In the genomic region with DNA sequence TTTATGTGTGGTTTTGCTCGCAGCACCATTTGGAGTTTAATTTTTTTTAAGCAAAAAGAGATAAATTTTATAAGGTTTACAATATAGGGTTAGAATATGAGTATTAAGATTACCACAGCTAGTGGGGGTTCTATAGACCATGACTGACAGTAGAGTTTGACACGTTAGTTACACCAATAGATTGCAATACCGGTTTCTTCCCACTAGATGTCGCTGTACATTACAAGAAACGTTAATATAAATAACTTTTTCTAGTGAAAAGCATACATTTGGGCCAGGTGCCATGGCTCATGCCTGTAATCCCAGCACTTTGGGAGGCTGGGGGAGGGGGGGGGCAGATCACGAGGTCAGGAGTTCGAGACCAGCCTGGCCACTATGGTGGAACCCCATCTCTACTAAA, we compare ENCODE assay signal across 8 cellular contexts.
DNase-seq lines count a peak whose midpoint lies in the region; ATAC-seq and TF ChIP-seq lines count a peak whose summit lies in the region.

No MANE protein-coding gene starts in this region.

- DNase-seq in AG09319 (ENCODE audit: extremely low read depth, low read depth) (no peak), NCI-H460 (ENCODE audit: extremely low read depth, low read depth) (peak; percentile 16), fibroblast of mammary gland (ENCODE audit: low read depth) (peak; percentile 22), GM19240 (ENCODE audit: insufficient read length, low spot score) (no peak)
- DNase-seq in stimulated activated CD4-positive, alpha-beta T cell treated with anti-CD3 and anti-CD28 coated beads, Interleukin-12 subunit alpha, Interleukin-12 subunit beta, amount 100 ng/mL, for 4 hours = no peak
- no peak for DNase-seq in activated CD4-positive, alpha-beta T cell treated with anti-CD3 and anti-CD28 coated beads for 4 hours

- H3K4me3 ChIP-seq in fibroblast of mammary gland (ENCODE audit: control insufficient read depth, low read depth, low read length) = no peak overlapping the region

- ATAC-seq in GM18511 (IDR thresholded peaks at IDR 0.05; ENCODE audit: unreplicated experiment) = peak; percentile 55
- ATAC-seq in HG02623 (IDR thresholded peaks at IDR 0.05; ENCODE audit: unreplicated experiment) = no peak

- TF ChIP-seq CTCF in AG09319 (IDR thresholded peaks at IDR 0.05; ENCODE audit: low read depth, low read length) (peak; percentile 29), fibroblast of mammary gland (conservative IDR thresholded peaks at IDR 0.05; ENCODE audit: control insufficient read depth, insufficient read depth, low read depth, low read length) (peak; percentile 47)

Comparison
In these comparisons a context has a peak if more than half of its experiments do, and no peak if none do; other contexts are left out.
1. DNase-seq: peak in NCI-H460 (single experiment) and fibroblast of mammary gland (single experiment); none in AG09319 (single experiment), GM19240 (single experiment), stimulated activated CD4-positive, alpha-beta T cell treated with anti-CD3 and anti-CD28 coated beads, Interleukin-12 subunit alpha, Interleukin-12 subunit beta, amount 100 ng/mL, for 4 hours (single experiment) and activated CD4-positive, alpha-beta T cell treated with anti-CD3 and anti-CD28 coated beads for 4 hours (0 of 2).